Comparison of ENCODE assay signal across 13 cellular contexts in genomic region chr11:78292109-78292803, GRCh38.
DNase-seq lines count a peak whose midpoint lies in the region; ATAC-seq and FAIRE-seq lines count a peak whose summit lies in the region.
"Had no signal": no experiment of that assay in that cellular context is flagged by ENCODE, and none has a peak within 500 bp of the region (broad histone marks: within the 10 kb centered on the region; RNA-seq: fewer than 3 reads in every experiment).

No MANE protein-coding gene starts in this region.

- peaks cover 28% of the 10 kb centered on the region for H3K9me3 Mint-ChIP-seq in activated CD4-positive, alpha-beta T cell treated with anti-CD3 and anti-CD28 coated beads, Interleukin-2, amount 10 ng/mL, durations not matched to agents 24 days and 14 days
- H3K9me3 Mint-ChIP-seq in activated naive CD4-positive, alpha-beta T cell treated with anti-CD3 and anti-CD28 coated beads, Interleukin-2, amount 50 U/mL, for 72 hours, result peaks cover 14 to 24% of the 10 kb centered on the region in 2 donors

- WGBS in small intestine, 3 donors, result 73 to 81% (median 80%) methylated on average over 9 of the region's 9 CpGs

- no peak overlapping the region for H3K4me3 ChIP-seq in small intestine (ENCODE audit: low read depth in 1 of 2, low read length in 2 of 2)
- H3K4me3 ChIP-seq: A549, thyroid gland had no signal

- peak overlapping the region; percentile 49 for H3K4me3 Mint-ChIP-seq in activated CD4-positive, alpha-beta T cell treated with anti-CD3 and anti-CD28 coated beads, Interleukin-2, amount 10 ng/mL, durations not matched to agents 24 days and 14 days

- peak overlapping the region; percentile 8 to 11 for H3K27ac ChIP-seq in small intestine (ENCODE audit: low read depth in 1 of 2, low read length in 1 of 2)
- H3K27ac ChIP-seq: A549, thyroid gland had no signal

- DNase-seq in activated CD4-positive, alpha-beta T cell treated with anti-CD3 and anti-CD28 coated beads, Interleukin-2, amount 10 ng/mL, durations not matched to agents 24 days and 14 days, result peak; percentile 90
- no peak for DNase-seq in activated CD4-positive, alpha-beta T cell treated with anti-CD3 and anti-CD28 coated beads for 1 hour
- DNase-seq in NOMO-1 treated with DMSO at 0.1 percent for 48 hours (lab: John Stamatoyannopoulos, UW; ENCODE audit: unreplicated experiment) (peak; percentile 97), small intestine (no peak), retina (no peak), SW480 (ENCODE audit: low spot score) (no peak), ureter (ENCODE audit: low spot score) (no peak)
- peak in 1 of 2 donors; percentile 22 for DNase-seq in activated naive CD4-positive, alpha-beta T cell treated with anti-CD3 and anti-CD28 coated beads, Interleukin-2, amount 50 U/mL, for 72 hours (ENCODE audit: low spot score in 2 of 2)
- DNase-seq: DMS79 treated with DMSO at 0.1 percent for 48 hours, NCI-H446, thyroid gland had no signal

- FAIRE-seq in small intestine (lab: Jason Lieb, UNC), result no peak
- FAIRE-seq: A549 had no signal

- intact Hi-C loops in activated CD4-positive, alpha-beta T cell treated with anti-CD3 and anti-CD28 coated beads, Interleukin-2, amount 10 ng/mL, durations not matched to agents 24 days and 14 days (cut with micrococcal nuclease), result loop anchor here (1.0 to 5.0 kb wide), 5 partner anchors 21 to 270 kb away; partner anchors contain the start of genes GAB2, KCTD21 and USP35

- ATAC-seq in activated naive CD4-positive, alpha-beta T cell treated with anti-CD3 and anti-CD28 coated beads, Interleukin-2, amount 50 U/mL, for 72 hours, result peak; percentile 54 to 77
- ATAC-seq: A549, Right ventricle myocardium inferior had no signal

- no peaks in the 10 kb centered on the region for H3K4me1 ChIP-seq in small intestine (ENCODE audit: control insufficient read depth in 2 of 2, insufficient read depth in 1 of 2, low read depth in 1 of 2, low read length in 1 of 2)

- H3K27ac Mint-ChIP-seq in activated CD4-positive, alpha-beta T cell treated with anti-CD3 and anti-CD28 coated beads, Interleukin-2, amount 10 ng/mL, durations not matched to agents 24 days and 14 days, result peak overlapping the region; percentile 86
- H3K27ac Mint-ChIP-seq in activated naive CD4-positive, alpha-beta T cell treated with anti-CD3 and anti-CD28 coated beads, Interleukin-2, amount 50 U/mL, for 72 hours, result peak overlapping the region in 1 of 2 donors; percentile 36

- no peaks in the 10 kb centered on the region for H3K36me3 ChIP-seq in small intestine (ENCODE audit: control insufficient read depth in 2 of 2, insufficient read depth in 2 of 2, low read length in 2 of 2)
- H3K36me3 ChIP-seq: thyroid gland had no signal

- peaks cover 51% of the 10 kb centered on the region for H3K4me1 Mint-ChIP-seq in activated CD4-positive, alpha-beta T cell treated with anti-CD3 and anti-CD28 coated beads, Interleukin-2, amount 10 ng/mL, durations not matched to agents 24 days and 14 days

- H3K9me3 ChIP-seq in small intestine (ENCODE audit: control insufficient read depth, low read depth), result no peaks in the 10 kb centered on the region
- H3K9me3 ChIP-seq: thyroid gland had no signal

- H3K36me3 Mint-ChIP-seq in activated CD4-positive, alpha-beta T cell treated with anti-CD3 and anti-CD28 coated beads, Interleukin-2, amount 10 ng/mL, durations not matched to agents 24 days and 14 days (ENCODE audit: low read depth), result peaks cover 50% of the 10 kb centered on the region
- H3K36me3 Mint-ChIP-seq in activated naive CD4-positive, alpha-beta T cell treated with anti-CD3 and anti-CD28 coated beads, Interleukin-2, amount 50 U/mL, for 72 hours, result peaks cover 12 to 36% of the 10 kb centered on the region in 2 donors

- H3K27me3 ChIP-seq in small intestine (ENCODE audit: control insufficient read depth in 2 of 2, insufficient read depth in 2 of 2, low read length in 2 of 2), result no peaks in the 10 kb centered on the region
- H3K27me3 ChIP-seq: thyroid gland had no signal

- no peaks in the 10 kb centered on the region for H3K27me3 Mint-ChIP-seq in activated CD4-positive, alpha-beta T cell treated with anti-CD3 and anti-CD28 coated beads, Interleukin-2, amount 10 ng/mL, durations not matched to agents 24 days and 14 days

Comparison
In these comparisons a context has a peak if more than half of its experiments do, and no peak if none do; other contexts are left out.
1. DNase-seq: peak in activated CD4-positive, alpha-beta T cell treated with anti-CD3 and anti-CD28 coated beads, Interleukin-2, amount 10 ng/mL, durations not matched to agents 24 days and 14 days (single experiment) and NOMO-1 treated with DMSO at 0.1 percent for 48 hours (single experiment); none in activated CD4-positive, alpha-beta T cell treated with anti-CD3 and anti-CD28 coated beads for 1 hour (single experiment), small intestine (single experiment), retina (single experiment), SW480 (single experiment) and ureter (single experiment).